Comparison of ENCODE assay signal across 16 cellular contexts in genomic region chr20:57938158-57939108, GRCh38.
A peak's percentile ranks its signal among the peaks of the same experiment; 100 is the strongest.
DNase-seq lines count a peak whose midpoint lies in the region; ATAC-seq and TF ChIP-seq lines count a peak whose summit lies in the region.
"Had no signal": no experiment of that assay in that cellular context is flagged by ENCODE, and none has a peak within 500 bp of the region (broad histone marks: within the 10 kb centered on the region; RNA-seq: fewer than 3 reads in every experiment).

No MANE protein-coding gene starts in this region.

- H3K27me3 Mint-ChIP-seq in WTC11 (ENCODE audit: low read depth), result no peaks in the 10 kb centered on the region

- no peak overlapping the region for H3K4me3 Mint-ChIP-seq in WTC11
- H3K4me3 Mint-ChIP-seq: T-cell had no signal

- CTCF ChIA-PET in WTC11 (lab: Charles Lee), result interaction anchor here (0.6 to 1.0 kb wide), 2 partner anchors 8 to 316 kb away, joined by 3 to 4 read pairs; no protein-coding TSS in a partner anchor

- H3K36me3 ChIP-seq in iPS-20b (ENCODE audit: insufficient read depth, low read depth, low read length), result no peaks in the 10 kb centered on the region
- H3K36me3 ChIP-seq: neutrophil, transverse colon had no signal

- peaks cover 30% of the 10 kb centered on the region for H3K4me1 Mint-ChIP-seq in WTC11

- DNase-seq in A172 (ENCODE audit: low spot score), result peak; percentile 18
- no peak for DNase-seq in WTC11 (ENCODE audit: low spot score)
- no peak for DNase-seq in AG08396 (ENCODE audit: low spot score)
- no peak for DNase-seq in NCI-H1694 treated with DMSO at 0.1 percent for 48 hours (lab: John Stamatoyannopoulos, UW)
- no peak for DNase-seq in islet precursor cell
- DNase-seq: activated gamma-delta T cell treated with Interleukin-2 at 50 U/mL for 16 hours; DMS53; NCI-H1930; stimulated activated CD4-positive, alpha-beta T cell treated with anti-CD3 and anti-CD28 coated beads, Interleukin-4, amount 100 ng/mL, for 4 hours; T-cell; transverse colon had no signal

- peak; percentile 20 for TF ChIP-seq CTCF in GM12873 (IDR thresholded peaks at IDR 0.05; ENCODE audit: insufficient read depth, low read depth, low read length, missing control alignments)
- TF ChIP-seq CTCF in WTC11 (IDR thresholded peaks at IDR 0.05), result no peak

- peaks cover 14% of the 10 kb centered on the region; the same call in 1 of the 2 replicates for H3K4me1 ChIP-seq in iPS-20b (ENCODE audit: insufficient read depth, low read length)

- H3K9ac ChIP-seq in iPS-20b (ENCODE audit: low read depth, low read length), result no peak overlapping the region

- peaks cover 3% of the 10 kb centered on the region; the same call in 1 of the 2 replicates for H3K36me3 Mint-ChIP-seq in WTC11
- H3K36me3 Mint-ChIP-seq: T-cell had no signal

- POLR2A ChIA-PET in WTC11 (lab: Charles Lee), result no interaction called here

- no peaks in the 10 kb centered on the region for H3K27me3 ChIP-seq in iPS-20b (ENCODE audit: insufficient read depth, low read length)
- H3K27me3 ChIP-seq: neutrophil, transverse colon had no signal

- no peak overlapping the region for H3K27ac Mint-ChIP-seq in WTC11
- H3K27ac Mint-ChIP-seq: T-cell had no signal

- no peaks in the 10 kb centered on the region for H3K9me3 ChIP-seq in iPS-20b (ENCODE audit: insufficient read depth, low read depth, low read length)
- H3K9me3 ChIP-seq: neutrophil, transverse colon had no signal

- 0 out of 2 replicates have a peak overlapping the region, but pooled peaks have one; percentile 9 for H3K4me3 ChIP-seq in iPS-20b (ENCODE audit: low read length)
- H3K4me3 ChIP-seq: transverse colon had no signal

- no peak overlapping the region for H3K27ac ChIP-seq in iPS-20b (ENCODE audit: low read length)
- H3K27ac ChIP-seq: HL-60, neutrophil, transverse colon had no signal

- peak; percentile 62 for ATAC-seq in WTC11
- no peak for ATAC-seq in HG03045 (IDR thresholded peaks at IDR 0.05; ENCODE audit: unreplicated experiment)
- ATAC-seq: T-cell had no signal

- peaks cover 12% of the 10 kb centered on the region for H3K9me3 Mint-ChIP-seq in WTC11
- H3K9me3 Mint-ChIP-seq: T-cell had no signal

TF ChIP-seq in WTC11, 78 proteins besides CTCF, POLR2A, EP300 and RAD21:
- 0 out of 2 replicates have a peak, but pooled peaks have one; percentile 23 for TF ChIP-seq GTF2I (CRISPR knock-in tag; conservative IDR thresholded peaks at IDR 0.05)
- TF ChIP-seq ETV6 (CRISPR knock-in tag; IDR thresholded peaks at IDR 0.05), result no peak
